9 cellular contexts compared by ENCODE assay signal in the genomic region with DNA sequence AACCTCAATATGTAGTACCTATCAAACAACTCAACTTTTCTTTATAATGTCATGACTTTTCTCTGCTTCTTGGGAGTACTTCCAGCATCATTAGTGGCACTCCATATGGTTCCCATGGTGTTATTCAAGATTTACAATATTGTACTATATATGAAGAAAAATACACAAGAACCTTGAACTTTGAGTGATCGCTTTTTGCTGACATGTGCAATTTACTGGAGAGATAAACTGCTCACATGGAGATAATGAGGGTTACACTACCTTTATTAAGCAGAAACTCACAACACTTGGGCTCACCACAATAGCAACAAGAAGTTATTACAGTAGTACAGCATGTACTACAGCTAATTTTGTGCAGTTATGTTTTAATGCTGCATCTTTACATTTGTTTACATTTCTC.
"Had no signal": no experiment of that assay in that cellular context is flagged by ENCODE, and none has a peak within 500 bp of the region (broad histone marks: within the 10 kb centered on the region; RNA-seq: fewer than 3 reads in every experiment).

No MANE protein-coding gene starts in this region.

- H2AFZ ChIP-seq: GM23338 had no signal

- H3K4me3 Mint-ChIP-seq: GM23338, HFFc6 had no signal

- H3K36me3 ChIP-seq: HAP-1 had no signal

- H3K4me1 ChIP-seq: HAP-1 had no signal

- H3K27ac ChIP-seq: KMS-11 had no signal

- H3K9me3 ChIP-seq: HAP-1 had no signal

- FAIRE-seq: HTR-8/SVneo had no signal

- DNase-seq: H7, HFFc6, Karpas-422, KBM-7 had no signal

- H3K9ac ChIP-seq: KMS-11 had no signal

- H3K4me2 ChIP-seq: GM23338, KMS-11 had no signal

- H3K4me3 ChIP-seq: GM23338, HAP-1 had no signal

- H3K27ac Mint-ChIP-seq: GM23338, HFFc6 had no signal

- ATAC-seq: GM23338, HCT116 had no signal
